ENCODE assay signal across 8 cellular contexts in the genomic region with DNA sequence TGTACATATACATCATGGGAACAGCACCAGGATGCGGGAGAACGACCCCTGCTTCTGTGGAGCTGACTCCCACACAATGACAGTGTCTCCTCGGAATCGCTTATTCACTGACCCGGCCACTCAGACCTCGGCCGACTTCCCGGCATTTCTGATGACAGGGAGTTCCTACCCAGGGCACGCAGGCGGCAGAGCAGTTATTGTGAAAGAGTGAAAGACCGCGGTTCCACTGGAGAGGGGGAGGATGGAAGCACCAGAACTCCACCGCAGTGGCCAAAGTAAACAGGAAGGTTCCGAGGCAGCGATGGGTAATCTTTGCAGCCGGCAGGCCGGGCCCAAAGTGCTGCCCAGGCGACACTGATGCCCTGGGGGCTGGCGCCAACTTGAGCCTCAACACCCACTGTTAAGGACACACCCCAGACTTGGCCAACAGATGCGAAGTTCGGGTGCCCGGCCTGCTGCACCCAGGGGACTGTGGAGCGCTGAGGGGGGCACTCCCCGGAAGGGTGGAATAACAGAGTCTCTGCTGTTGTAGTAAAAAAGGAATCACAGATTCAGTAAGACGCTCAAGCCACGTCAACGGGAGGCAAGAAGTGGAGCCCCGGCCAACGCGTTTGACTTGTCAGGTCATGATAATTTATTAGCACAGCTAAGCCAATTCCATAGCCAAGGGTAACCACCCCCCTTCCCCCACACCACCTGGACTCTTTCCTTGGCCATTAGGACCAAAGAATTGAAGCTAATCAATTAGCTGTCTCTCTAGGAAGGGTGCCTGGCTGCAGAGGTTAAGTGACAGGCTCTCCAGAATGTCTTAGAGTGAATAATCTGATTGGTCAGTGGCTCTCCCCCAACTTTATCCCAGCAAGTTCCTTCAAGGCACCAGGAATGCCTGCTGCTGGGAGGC. TPM values are rescaled to one million over a fixed set of nuclear protein-coding genes. Genes with fewer than 3 reads are reported as not detected.
A peak's percentile ranks its signal among the peaks of the same experiment; 100 is the strongest.
DNase-seq lines count a peak whose midpoint lies in the region; ATAC-seq and TF ChIP-seq lines count a peak whose summit lies in the region.

No MANE protein-coding gene starts in this region.

- TF ChIP-seq CTCF in astrocyte of the cerebellum (IDR thresholded peaks at IDR 0.05; ENCODE audit: low read depth, low read length, missing control alignments) = no peak

- intact Hi-C loops in sciatic nerve (cut with DNase I) = no loop called here

- peak; percentile 53 for DNase-seq in activated effector memory CD4-positive, alpha-beta T cell treated with anti-CD3 and anti-CD28 coated beads, Interleukin-2, amount 50 U/mL, for 16 hours
- no peak for DNase-seq in activated effector memory CD4-positive, alpha-beta T cell treated with Interleukin-2 at 50 U/mL for 16 hours
- peak; percentile 52 for DNase-seq in astrocyte of the cerebellum (ENCODE audit: low read depth)
- DNase-seq in hypothalamus (lab: John Stamatoyannopoulos, UW) = peak in 45 of 51 donors; percentile 8 to 84 (median 56)
- peak; percentile 88 for DNase-seq in sciatic nerve (ENCODE audit: low spot score)
- DNase-seq in NCI-H345 (lab: John Stamatoyannopoulos, UW) = no peak
- DNase-seq in stimulated activated CD4-positive, alpha-beta T cell treated with anti-CD3 and anti-CD28 coated beads, Interleukin-2, amount 100 ng/mL, for 48 hours = no peak

- in situ Hi-C loops in astrocyte of the cerebellum (cut with HindIII; ENCODE audit: low sequenced_read_pairs) = no loop called here

- H3K4me3 ChIP-seq in astrocyte of the cerebellum (ENCODE audit: low read depth, low read length) = peak overlapping the region; percentile 8

- ATAC-seq in sciatic nerve (peak; percentile 91), HG03457 (IDR thresholded peaks at IDR 0.05; ENCODE audit: unreplicated experiment) (no peak)

RNA-seq across cellular contexts. Expression of gene MLLT1, which starts 5.8 kb away (rescaled TPM):
- 72.5 TPM for total RNA-seq in sciatic nerve

RNA-seq across cellular contexts. Expression of gene ACER1, which starts 59.5 kb away (rescaled TPM):
- not detected for total RNA-seq in sciatic nerve

Comparison
In these comparisons a context has a peak if more than half of its experiments do, and no peak if none do; other contexts are left out.
1. DNase-seq: peak in activated effector memory CD4-positive, alpha-beta T cell treated with anti-CD3 and anti-CD28 coated beads, Interleukin-2, amount 50 U/mL, for 16 hours (single experiment), astrocyte of the cerebellum (single experiment), hypothalamus (45 of 51) and sciatic nerve (single experiment); none in activated effector memory CD4-positive, alpha-beta T cell treated with Interleukin-2 at 50 U/mL for 16 hours (single experiment), NCI-H345 (single experiment) and stimulated activated CD4-positive, alpha-beta T cell treated with anti-CD3 and anti-CD28 coated beads, Interleukin-2, amount 100 ng/mL, for 48 hours (0 of 2).